Comparison of ENCODE assay signal across 31 cellular contexts in genomic region chr3:85054579-85054978, GRCh38.
"Had no signal": no experiment of that assay in that cellular context is flagged by ENCODE, and none has a peak within 500 bp of the region (broad histone marks: within the 10 kb centered on the region; RNA-seq: fewer than 3 reads in every experiment).

No MANE protein-coding gene starts in this region.

- H3K9me3 ChIP-seq: adrenal gland, body of pancreas, breast epithelium had no signal

- H3K27me3 ChIP-seq: adrenal gland, body of pancreas, brain microvascular endothelial cell, breast epithelium had no signal

- DNase-seq: activated B cell treated with CpG ODN at 0.5 μM for 24 hours; activated CD4-positive, alpha-beta memory T cell treated with anti-CD3 and anti-CD28 coated beads for 36 hours; activated CD4-positive, alpha-beta T cell treated with anti-CD3 and anti-CD28 coated beads for 4 hours; activated CD4-positive, alpha-beta T cell treated with anti-CD3 and anti-CD28 coated beads, Interleukin-2, amount 10 ng/mL, durations not matched to agents 24 days and 14 days; activated CD4-positive, alpha-beta T cell treated with anti-CD3 and anti-CD28 coated beads, Interleukin-2, amount 50 U/mL, for 1 hour; activated CD4-positive, alpha-beta T cell treated with anti-CD3 and anti-CD28 coated beads, Interleukin-2, amount 50 U/mL, for 4 hours; activated CD4-positive, CD25-positive, alpha-beta regulatory T cell treated with anti-CD3 and anti-CD28 coated beads, Interleukin-2, amount 50 U/mL, for 72 hours; activated CD8-positive, alpha-beta memory T cell treated with anti-CD3 and anti-CD28 coated beads, Interleukin-2, amount 50 U/mL, for 4 hours; activated CD8-positive, alpha-beta T cell treated with anti-CD3 and anti-CD28 coated beads for 36 hours; activated effector memory CD4-positive, alpha-beta T cell treated with anti-CD3 and anti-CD28 coated beads, Interleukin-2, amount 50 U/mL, for 16 hours; activated gamma-delta T cell treated with Interleukin-2 at 50 U/mL for 16 hours; activated naive CD4-positive, alpha-beta T cell; activated naive CD4-positive, alpha-beta T cell treated with anti-CD3 and anti-CD28 coated beads for 36 hours; activated naive CD4-positive, alpha-beta T cell treated with anti-CD3 and anti-CD28 coated beads, Interleukin-2, amount 50 U/mL, for 16 hours; activated naive CD8-positive, alpha-beta T cell treated with anti-CD3 and anti-CD28 coated beads for 36 hours; activated T-cell treated with anti-CD3 and anti-CD28 coated beads for 4 hours; activated T-cell treated with anti-CD3 and anti-CD28 coated beads, Interleukin-2, amount 50 U/mL, for 1 hour; activated T-cell treated with anti-CD3 and anti-CD28 coated beads, Interleukin-2, amount 50 U/mL, for 4 hours; activated T-cell treated with anti-CD3 and anti-CD28 coated beads, Interleukin-2, amount 50 U/mL, for 72 hours; adrenal gland; amniotic stem cell; aorta; body of pancreas; brain microvascular endothelial cell; central memory CD4-positive, alpha-beta T cell; T-helper 2 cell; T-helper 9 cell had no signal

- H3K4me1 ChIP-seq: adrenal gland, body of pancreas, breast epithelium had no signal

- H3K4me3 ChIP-seq: adrenal gland, body of pancreas, breast epithelium had no signal

- H3K27ac ChIP-seq: adrenal gland, body of pancreas, brain microvascular endothelial cell, breast epithelium, VCaP had no signal

- ATAC-seq: activated CD8-positive, alpha-beta T cell treated with anti-CD3 and anti-CD28 coated beads for 36 hours; activated naive CD4-positive, alpha-beta T cell treated with anti-CD3 and anti-CD28 coated beads, Interleukin-2, amount 50 U/mL, for 72 hours; activated T-cell treated with anti-CD3 and anti-CD28 coated beads, Interleukin-2, amount 50 U/mL, for 4 hours; activated T-cell treated with anti-CD3 and anti-CD28 coated beads, Interleukin-2, amount 50 U/mL, for 72 hours; activated T-helper 17 cell treated with anti-CD3 and anti-CD28 coated beads, Interleukin-2, amount 50 U/mL, for 72 hours; body of pancreas had no signal

- H3K36me3 ChIP-seq: adrenal gland, brain microvascular endothelial cell, breast epithelium had no signal
